1 cellular context compared by ENCODE assay signal in genomic region chr4:87220094-87220831, GRCh38.
TF ChIP-seq lines count a peak whose summit lies in the region.

Gene KLHL8 (minus strand): TSS chr4:87220618. CDS start chr4:87195539, 25,079 bp downstream.

TF ChIP-seq in IMR-90, 13 proteins besides CTCF, POLR2A, EP300 and RAD21:
- no peak for TF ChIP-seq SMC3 (IDR thresholded peaks at IDR 0.05; ENCODE audit: low read depth, low read length)
- TF ChIP-seq CEBPB (IDR thresholded peaks at IDR 0.05; ENCODE audit: low read depth, low read length), result no peak
- no peak for TF ChIP-seq MAFK (IDR thresholded peaks at IDR 0.05; ENCODE audit: low read depth, low read length)
- 0 out of 2 replicates have a peak, but pooled peaks have one; percentile 9 for TF ChIP-seq MXI1 (IDR thresholded peaks at IDR 0.05; ENCODE audit: borderline replicate concordance, low read depth, low read length)
- TF ChIP-seq ELK1 (IDR thresholded peaks at IDR 0.05; ENCODE audit: borderline replicate concordance, low read depth, low read length), result no peak
- TF ChIP-seq MAZ (IDR thresholded peaks at IDR 0.05; ENCODE audit: borderline replicate concordance, low read depth, low read length), result peak; percentile 89
- TF ChIP-seq FOS (IDR thresholded peaks at IDR 0.05; ENCODE audit: low read depth, low read length), result no peak
- no peak for TF ChIP-seq CHD1 (IDR thresholded peaks at IDR 0.05; ENCODE audit: low read depth, low read length)
- no peak for TF ChIP-seq RCOR1 (IDR thresholded peaks at IDR 0.05; ENCODE audit: insufficient replicate concordance, low read length)
